8 cellular contexts compared by ENCODE assay signal in genomic region chr22:21641417-21641794, GRCh38. TPM values are rescaled to one million over a fixed set of nuclear protein-coding genes. Genes with fewer than 3 reads are reported as not detected.
DNase-seq lines count a peak whose midpoint lies in the region; ATAC-seq and TF ChIP-seq lines count a peak whose summit lies in the region.

No MANE protein-coding gene starts in this region.

- H3K4me2 ChIP-seq in trophoblast cell (ENCODE audit: low read length) = peak overlapping the region; percentile 96

- peak overlapping the region; percentile 28 to 82 (median 50) for H3K27ac Mint-ChIP-seq in IgD-negative memory B cell
- H3K27ac Mint-ChIP-seq in activated T-helper 1 cell treated with anti-CD3 and anti-CD28 coated beads, Interleukin-12 subunit alpha, Interleukin-12 subunit beta, Interleukin-2, Interleukin-4 antibody, amounts not matched to agents 30 ng/mL and 10 ng/mL and 1 ng/mL, durations not matched to agents 14 hours and 24 hours and 36 hours = peak overlapping the region; percentile 94

- H2BK5ac ChIP-seq in trophoblast cell (ENCODE audit: low read depth, low read length, poor library complexity) = peak overlapping the region; percentile 38

- H3K27me3 ChIP-seq in heart right ventricle (no peaks in the 10 kb centered on the region), trophoblast cell (ENCODE audit: insufficient read depth, low read length) (no peaks in the 10 kb centered on the region)

- POLR2A ChIA-PET in AG04449 (lab: Yijun Ruan, JAX) (interaction anchor here (0.6 to 1.3 kb wide), 2 partner anchors 8 to 12 kb away, joined by 3 to 5 read pairs; partner anchors contain the start of genes CCDC116 and YDJC), GM10248 (lab: Yijun Ruan, JAX) (interaction anchor here (1.2 kb wide), 1 partner anchor 12 kb away, joined by 6 read pairs; no protein-coding TSS in a partner anchor)

- H3K79me2 ChIP-seq in trophoblast cell (ENCODE audit: control insufficient read depth, insufficient read depth, low read length, poor library complexity) = peaks cover 6% of the 10 kb centered on the region

- H3K4me3 Mint-ChIP-seq in IgD-negative memory B cell = peak overlapping the region; percentile 84 to 96 (median 90)
- H3K4me3 Mint-ChIP-seq in activated T-helper 1 cell treated with anti-CD3 and anti-CD28 coated beads, Interleukin-12 subunit alpha, Interleukin-12 subunit beta, Interleukin-2, Interleukin-4 antibody, amounts not matched to agents 30 ng/mL and 10 ng/mL and 1 ng/mL, durations not matched to agents 14 hours and 24 hours and 36 hours = peak overlapping the region; percentile 90

- H3K4ac ChIP-seq in trophoblast cell (ENCODE audit: low read depth, low read length) = no peak overlapping the region

- H3K9me3 ChIP-seq in heart right ventricle = no peaks in the 10 kb centered on the region
- H3K9me3 ChIP-seq in trophoblast cell (ENCODE audit: insufficient read depth, low read depth, low read length) = peaks cover 1% of the 10 kb centered on the region

- H3K4me1 ChIP-seq in heart right ventricle (peaks cover 0 to 28% (median 25%) of the 10 kb centered on the region in 9 donors), trophoblast cell (ENCODE audit: control insufficient read depth in 1 of 2, insufficient read depth in 2 of 2, low read length in 2 of 2) (peaks cover 0 to 7% of the 10 kb centered on the region in 2 experiments)

- intact Hi-C loops in activated T-helper 1 cell treated with anti-CD3 and anti-CD28 coated beads, Interleukin-12 subunit alpha, Interleukin-12 subunit beta, Interleukin-2, Interleukin-4 antibody, amounts not matched to agents 30 ng/mL and 10 ng/mL and 1 ng/mL, durations not matched to agents 14 hours and 24 hours and 36 hours (cut with micrococcal nuclease) = loop anchor here (5.0 kb wide), 1 partner anchor 639 kb away; the partner anchor contains the start of gene THAP7
- intact Hi-C loops in heart right ventricle (cut with DNase I) = no loop called here

- peak overlapping the region; percentile 2 for H4K12ac ChIP-seq in trophoblast cell (ENCODE audit: low read depth, low read length)

- H3K18ac ChIP-seq in trophoblast cell (ENCODE audit: low read length) = no peak overlapping the region

- H3K27ac ChIP-seq in heart right ventricle (peak overlapping the region in 9 of 10 donors; percentile 38 to 82 (median 63)), trophoblast cell (ENCODE audit: low read depth, low read length) (no peak overlapping the region)

- no peaks in the 10 kb centered on the region for H3K9me3 Mint-ChIP-seq in IgD-negative memory B cell
- no peaks in the 10 kb centered on the region for H3K9me3 Mint-ChIP-seq in activated T-helper 1 cell treated with anti-CD3 and anti-CD28 coated beads, Interleukin-12 subunit alpha, Interleukin-12 subunit beta, Interleukin-2, Interleukin-4 antibody, amounts not matched to agents 30 ng/mL and 10 ng/mL and 1 ng/mL, durations not matched to agents 14 hours and 24 hours and 36 hours

- H3K36me3 ChIP-seq in heart right ventricle (peaks cover 0 to 20% (median 0%) of the 10 kb centered on the region in 9 donors), trophoblast cell (ENCODE audit: control insufficient read depth in 1 of 2, insufficient read depth in 2 of 2, low read length in 2 of 2) (peaks cover 17 to 20% of the 10 kb centered on the region in 2 experiments)

- ATAC-seq in heart right ventricle = peak in 7 of 8 donors; percentile 21 to 71 (median 51)
- no peak for ATAC-seq in activated CD4-positive, CD25-positive, alpha-beta regulatory T cell treated with anti-CD3 and anti-CD28 coated beads, Interleukin-2, amount 50 U/mL, for 24 hours

- CTCF ChIA-PET in AG04449 (lab: Yijun Ruan, JAX) = interaction anchor here (0.9 to 7.2 kb wide), 14 partner anchors 10 to 738 kb away, joined by 3 to 158 read pairs (median 4); partner anchors contain the start of genes CCDC116 and YDJC
- CTCF ChIA-PET in GM10248 (lab: Yijun Ruan, JAX) = interaction anchor here (0.9 to 9.3 kb wide), 13 partner anchors 11 to 77 kb away, joined by 3 to 274 read pairs (median 6); partner anchors contain the start of genes CCDC116 and YDJC

- peaks cover 2% of the 10 kb centered on the region for H3K36me3 Mint-ChIP-seq in IgD-negative memory B cell
- peaks cover 17% of the 10 kb centered on the region for H3K36me3 Mint-ChIP-seq in activated T-helper 1 cell treated with anti-CD3 and anti-CD28 coated beads, Interleukin-12 subunit alpha, Interleukin-12 subunit beta, Interleukin-2, Interleukin-4 antibody, amounts not matched to agents 30 ng/mL and 10 ng/mL and 1 ng/mL, durations not matched to agents 14 hours and 24 hours and 36 hours (ENCODE audit: low read depth)

- no peak overlapping the region for H2AK5ac ChIP-seq in trophoblast cell (ENCODE audit: low read length)

- WGBS in heart right ventricle, 2 donors = 3 to 5% methylated on average over 9 of the region's 9 CpGs
- no CpG with 5 or more reads among the region's 9 CpGs for WGBS in trophoblast cell (ENCODE audit: extremely low coverage, insufficient coverage, insufficient read length)

- H3K27me3 Mint-ChIP-seq in IgD-negative memory B cell = peaks cover 4% of the 10 kb centered on the region
- peaks cover 10% of the 10 kb centered on the region for H3K27me3 Mint-ChIP-seq in activated T-helper 1 cell treated with anti-CD3 and anti-CD28 coated beads, Interleukin-12 subunit alpha, Interleukin-12 subunit beta, Interleukin-2, Interleukin-4 antibody, amounts not matched to agents 30 ng/mL and 10 ng/mL and 1 ng/mL, durations not matched to agents 14 hours and 24 hours and 36 hours (ENCODE audit: insufficient read depth)

- no peak overlapping the region for H4K91ac ChIP-seq in trophoblast cell (ENCODE audit: low read depth, low read length)

- H3K4me1 Mint-ChIP-seq in IgD-negative memory B cell = peaks cover 14 to 20% (median 18%) of the 10 kb centered on the region in 3 donors
- H3K4me1 Mint-ChIP-seq in activated T-helper 1 cell treated with anti-CD3 and anti-CD28 coated beads, Interleukin-12 subunit alpha, Interleukin-12 subunit beta, Interleukin-2, Interleukin-4 antibody, amounts not matched to agents 30 ng/mL and 10 ng/mL and 1 ng/mL, durations not matched to agents 14 hours and 24 hours and 36 hours (ENCODE audit: low read depth) = peaks cover 33% of the 10 kb centered on the region

- peak overlapping the region; percentile 66 for H3K4me3 ChIP-seq in AG04449 (ENCODE audit: low read depth, low read length)
- peak overlapping the region; percentile 16 to 91 (median 80) for H3K4me3 ChIP-seq in heart right ventricle
- peak overlapping the region; percentile 73 for H3K4me3 ChIP-seq in trophoblast cell (ENCODE audit: low read depth, low read length)

- H3K9ac ChIP-seq in trophoblast cell (ENCODE audit: low read length) = peak overlapping the region; percentile 66

- H3K14ac ChIP-seq in trophoblast cell (ENCODE audit: low read length) = peak overlapping the region; percentile 22

- peaks cover 7% of the 10 kb centered on the region for H3K79me1 ChIP-seq in trophoblast cell (ENCODE audit: low read length)

- peak overlapping the region; percentile 48 for H2AFZ ChIP-seq in trophoblast cell (ENCODE audit: insufficient read depth, low read length, poor library complexity)

- H4K8ac ChIP-seq in trophoblast cell (ENCODE audit: low read depth, low read length) = peak overlapping the region; percentile 18

- no peak overlapping the region for H3K23ac ChIP-seq in trophoblast cell (ENCODE audit: low read length)

- TF ChIP-seq CTCF in AG04449 (IDR thresholded peaks at IDR 0.05; ENCODE audit: insufficient read depth, low read length, missing control alignments) (peak; percentile 56), GM10248 (IDR thresholded peaks at IDR 0.05; ENCODE audit: control extremely low read depth, extremely low read depth, low read depth, missing control alignments) (peak; percentile 41), heart right ventricle (IDR thresholded peaks at IDR 0.05) (peak in 6 of 9 donors; percentile 40 to 57 (median 54))

- DNase-seq in AG04449 (ENCODE audit: low read depth, low spot score) (no peak), GM10248 (ENCODE audit: extremely low spot score) (no peak), heart right ventricle (no peak), trophoblast cell (peak; percentile 77 to 84), NCI-H524 treated with DMSO at 0.1 percent for 48 hours (lab: John Stamatoyannopoulos, UW) (no peak)
- DNase-seq in activated T-helper 1 cell treated with anti-CD3 and anti-CD28 coated beads, Interleukin-12 subunit alpha, Interleukin-12 subunit beta, Interleukin-2, Interleukin-4 antibody, amounts not matched to agents 30 ng/mL and 10 ng/mL and 1 ng/mL, durations not matched to agents 14 hours and 24 hours and 36 hours (ENCODE audit: low spot score) = no peak

- H2BK120ac ChIP-seq in trophoblast cell (ENCODE audit: insufficient read depth, low read length, poor library complexity) = no peak overlapping the region

- no peak overlapping the region for H2BK12ac ChIP-seq in trophoblast cell (ENCODE audit: low read length)

RNA-seq across cellular contexts. Expression of gene SDF2L1, which starts 0.7 kb away (rescaled TPM):
- 61.5 TPM for polyA plus RNA-seq in IgD-negative memory B cell
- total RNA-seq in activated T-helper 1 cell treated with anti-CD3 and anti-CD28 coated beads, Interleukin-12 subunit alpha, Interleukin-12 subunit beta, Interleukin-2, Interleukin-4 antibody, amounts not matched to agents 30 ng/mL and 10 ng/mL and 1 ng/mL, durations not matched to agents 14 hours and 24 hours and 36 hours = 98.8 and 100 TPM in 2 replicates
- total RNA-seq in heart right ventricle = 10 to 100 TPM; 10.8 to 41.0 (median 18.2) TPM
- 100 to 1,000 TPM in 1 of 2 donors, 10 to 100 TPM in 1; 17.6 to 325 TPM for polyA plus RNA-seq in heart right ventricle
- polyA plus RNA-seq in trophoblast cell (2013) = 59.2 and 63.2 TPM in 2 replicates

RNA-seq across cellular contexts. Expression of gene CCDC116, which starts 8.8 kb away (rescaled TPM):
- 0.11 TPM for polyA plus RNA-seq in IgD-negative memory B cell
- total RNA-seq in activated T-helper 1 cell treated with anti-CD3 and anti-CD28 coated beads, Interleukin-12 subunit alpha, Interleukin-12 subunit beta, Interleukin-2, Interleukin-4 antibody, amounts not matched to agents 30 ng/mL and 10 ng/mL and 1 ng/mL, durations not matched to agents 14 hours and 24 hours and 36 hours = 0.54 and 0.73 TPM in 2 replicates
- under 1 TPM in 6 of 10 donors, not detected in 4; 0.11 to 0.35 (median 0.28) TPM for total RNA-seq in heart right ventricle
- 1 to 10 TPM in 1 of 2 donors, under 1 TPM in 1; 0.19 to 1.2 TPM for polyA plus RNA-seq in heart right ventricle
- polyA plus RNA-seq in trophoblast cell (2013) = 0.41 and 0.42 TPM in 2 replicates

RNA-seq across cellular contexts. Expression of gene YDJC, which starts 11.6 kb away (rescaled TPM):
- polyA plus RNA-seq in IgD-negative memory B cell (94.2 TPM), heart right ventricle (10 to 100 TPM; 12.7 to 26.4 TPM)
- 51.7 and 51.8 TPM in 2 replicates for total RNA-seq in activated T-helper 1 cell treated with anti-CD3 and anti-CD28 coated beads, Interleukin-12 subunit alpha, Interleukin-12 subunit beta, Interleukin-2, Interleukin-4 antibody, amounts not matched to agents 30 ng/mL and 10 ng/mL and 1 ng/mL, durations not matched to agents 14 hours and 24 hours and 36 hours
- total RNA-seq in heart right ventricle = 1 to 10 TPM; 2.3 to 6.1 (median 4.0) TPM
- polyA plus RNA-seq in trophoblast cell (2013) = 18.4 and 21.0 TPM in 2 replicates

RNA-seq across cellular contexts. Expression of gene PPIL2, which starts 24.4 kb away (rescaled TPM):
- polyA plus RNA-seq in IgD-negative memory B cell (30.4 TPM), heart right ventricle (10 to 100 TPM; 18.4 to 31.9 TPM)
- 53.1 and 53.3 TPM in 2 replicates for total RNA-seq in activated T-helper 1 cell treated with anti-CD3 and anti-CD28 coated beads, Interleukin-12 subunit alpha, Interleukin-12 subunit beta, Interleukin-2, Interleukin-4 antibody, amounts not matched to agents 30 ng/mL and 10 ng/mL and 1 ng/mL, durations not matched to agents 14 hours and 24 hours and 36 hours
- total RNA-seq in heart right ventricle = 10 to 100 TPM; 20.4 to 31.0 (median 25.8) TPM
- polyA plus RNA-seq in trophoblast cell (2013) = 31.0 and 32.4 TPM in 2 replicates

Comparison
In these comparisons a context has a peak if more than half of its experiments do, and no peak if none do; other contexts are left out.
1. DNase-seq: peak in trophoblast cell (2 of 2); none in AG04449 (single experiment), GM10248 (single experiment), activated T-helper 1 cell treated with anti-CD3 and anti-CD28 coated beads, Interleukin-12 subunit alpha, Interleukin-12 subunit beta, Interleukin-2, Interleukin-4 antibody, amounts not matched to agents 30 ng/mL and 10 ng/mL and 1 ng/mL, durations not matched to agents 14 hours and 24 hours and 36 hours (single experiment), heart right ventricle (0 of 2) and NCI-H524 treated with DMSO at 0.1 percent for 48 hours (single experiment).
2. ATAC-seq: peak in heart right ventricle (7 of 8); none in activated CD4-positive, CD25-positive, alpha-beta regulatory T cell treated with anti-CD3 and anti-CD28 coated beads, Interleukin-2, amount 50 U/mL, for 24 hours (0 of 2).
3. Peak in every context shown above with its lines, with median percentiles within 50 percentile points of each other: H3K4me3 ChIP-seq and CTCF ChIP-seq.